ENCODE assay signal across 24 cellular contexts in the genomic region with DNA sequence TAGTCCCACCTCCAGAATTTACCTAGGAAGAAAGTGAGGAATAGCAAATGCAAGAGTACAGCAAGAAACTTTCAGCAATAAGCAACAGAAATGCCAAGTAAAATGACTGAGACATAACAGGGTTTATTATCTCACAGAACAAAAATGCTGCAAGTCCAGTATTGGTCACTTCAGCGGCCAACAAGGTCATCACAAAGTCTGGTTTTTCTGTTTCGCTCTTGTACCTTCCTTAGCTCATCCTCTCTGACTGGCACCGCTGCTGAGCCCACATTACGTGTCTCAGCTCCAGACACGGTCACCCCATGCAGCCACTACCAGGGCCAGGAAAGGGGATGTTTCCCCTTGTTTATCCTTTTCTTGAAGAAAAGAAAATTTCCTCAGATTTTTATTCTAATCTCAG.
"Had no signal": no experiment of that assay in that cellular context is flagged by ENCODE, and none has a peak within 500 bp of the region (broad histone marks: within the 10 kb centered on the region; RNA-seq: fewer than 3 reads in every experiment).

No MANE protein-coding gene starts in this region.

- H3K9me3 Mint-ChIP-seq: activated CD4-positive, alpha-beta T cell treated with anti-CD3 and anti-CD28 coated beads, Interleukin-2, amount 10 ng/mL, durations not matched to agents 24 days and 14 days; activated naive CD4-positive, alpha-beta T cell treated with anti-CD3 and anti-CD28 coated beads, Interleukin-2, amount 50 U/mL, for 72 hours; activated naive CD8-positive, alpha-beta T cell treated with anti-CD3 and anti-CD28 coated beads, Interleukin-2, amount 50 U/mL, for 24 hours; activated T-cell treated with anti-CD3 and anti-CD28 coated beads, Interleukin-2, amount 50 U/mL, for 24 hours; activated T-helper 1 cell treated with anti-CD3 and anti-CD28 coated beads, Interleukin-12 subunit alpha, Interleukin-12 subunit beta, Interleukin-2, Interleukin-4 antibody, amounts not matched to agents 30 ng/mL and 10 ng/mL and 1 ng/mL, durations not matched to agents 14 hours and 24 hours and 36 hours; brain; central memory CD8-positive, alpha-beta T cell had no signal

- H3K27ac Mint-ChIP-seq: activated CD4-positive, alpha-beta T cell treated with anti-CD3 and anti-CD28 coated beads, Interleukin-2, amount 10 ng/mL, durations not matched to agents 24 days and 14 days; activated CD8-positive, alpha-beta memory T cell treated with anti-CD3 and anti-CD28 coated beads, Interleukin-2, amount 10 ng/mL, durations not matched to agents 7 days and 5 days; activated naive CD4-positive, alpha-beta T cell treated with anti-CD3 and anti-CD28 coated beads, Interleukin-2, amount 50 U/mL, for 72 hours; activated naive CD8-positive, alpha-beta T cell treated with anti-CD3 and anti-CD28 coated beads, Interleukin-2, amount 50 U/mL, for 24 hours; activated T-cell treated with anti-CD3 and anti-CD28 coated beads, Interleukin-2, amount 50 U/mL, for 24 hours; activated T-helper 1 cell treated with anti-CD3 and anti-CD28 coated beads, Interleukin-12 subunit alpha, Interleukin-12 subunit beta, Interleukin-2, Interleukin-4 antibody, amounts not matched to agents 30 ng/mL and 10 ng/mL and 1 ng/mL, durations not matched to agents 14 hours and 24 hours and 36 hours; brain; T-helper 17 cell; WTC11 had no signal

- ATAC-seq: activated CD8-positive, alpha-beta memory T cell treated with anti-CD3 and anti-CD28 coated beads, Interleukin-2, amount 10 ng/mL, durations not matched to agents 7 days and 5 days; activated naive CD4-positive, alpha-beta T cell treated with anti-CD3 and anti-CD28 coated beads, Interleukin-2, amount 50 U/mL, for 72 hours; activated naive CD8-positive, alpha-beta T cell treated with anti-CD3 and anti-CD28 coated beads, Interleukin-2, amount 50 U/mL, for 24 hours; PC-3; T-helper 17 cell; WTC11 had no signal

- H3K4me1 Mint-ChIP-seq: activated CD4-positive, alpha-beta T cell treated with anti-CD3 and anti-CD28 coated beads, Interleukin-2, amount 10 ng/mL, durations not matched to agents 24 days and 14 days; activated CD8-positive, alpha-beta memory T cell treated with anti-CD3 and anti-CD28 coated beads, Interleukin-2, amount 10 ng/mL, durations not matched to agents 7 days and 5 days; activated naive CD8-positive, alpha-beta T cell treated with anti-CD3 and anti-CD28 coated beads, Interleukin-2, amount 50 U/mL, for 24 hours; brain; central memory CD8-positive, alpha-beta T cell; T-helper 17 cell had no signal

- H3K4me3 Mint-ChIP-seq: activated CD4-positive, alpha-beta T cell treated with anti-CD3 and anti-CD28 coated beads, Interleukin-2, amount 10 ng/mL, durations not matched to agents 24 days and 14 days; activated CD8-positive, alpha-beta memory T cell treated with anti-CD3 and anti-CD28 coated beads, Interleukin-2, amount 10 ng/mL, durations not matched to agents 7 days and 5 days; activated naive CD8-positive, alpha-beta T cell treated with anti-CD3 and anti-CD28 coated beads, Interleukin-2, amount 50 U/mL, for 24 hours; activated T-cell treated with anti-CD3 and anti-CD28 coated beads, Interleukin-2, amount 50 U/mL, for 24 hours; activated T-helper 1 cell treated with anti-CD3 and anti-CD28 coated beads, Interleukin-12 subunit alpha, Interleukin-12 subunit beta, Interleukin-2, Interleukin-4 antibody, amounts not matched to agents 30 ng/mL and 10 ng/mL and 1 ng/mL, durations not matched to agents 14 hours and 24 hours and 36 hours; brain; central memory CD8-positive, alpha-beta T cell; T-helper 17 cell; WTC11 had no signal

- DNase-seq: activated CD4-positive, alpha-beta T cell treated with anti-CD3 and anti-CD28 coated beads for 1 hour; activated CD4-positive, alpha-beta T cell treated with anti-CD3 and anti-CD28 coated beads, Interleukin-2, amount 10 ng/mL, durations not matched to agents 24 days and 14 days; activated CD4-positive, alpha-beta T cell treated with anti-CD3 and anti-CD28 coated beads, Interleukin-2, amount 50 U/mL, for 48 hours; activated CD8-positive, alpha-beta memory T cell treated with anti-CD3 and anti-CD28 coated beads, Interleukin-2, amount 10 ng/mL, durations not matched to agents 7 days and 5 days; activated effector memory CD4-positive, alpha-beta T cell treated with Interleukin-2 at 50 U/mL for 16 hours; activated naive CD4-positive, alpha-beta T cell; activated naive CD8-positive, alpha-beta T cell treated with anti-CD3 and anti-CD28 coated beads, Interleukin-2, amount 50 U/mL, for 24 hours; activated T-cell treated with anti-CD3 and anti-CD28 coated beads, Interleukin-2, amount 50 U/mL, for 24 hours; amniotic stem cell; NCI-H1048; NCI-H146; NCI-H187 treated with DMSO at 0.1 percent for 48 hours; NCI-H2081 treated with DMSO at 0.1 percent for 48 hours; NCI-H446; NCI-H524; PC-3; SIG-M5; T-helper 17 cell; T-helper 9 cell had no signal

- H3K36me3 Mint-ChIP-seq: activated CD8-positive, alpha-beta memory T cell treated with anti-CD3 and anti-CD28 coated beads, Interleukin-2, amount 10 ng/mL, durations not matched to agents 7 days and 5 days; activated naive CD4-positive, alpha-beta T cell treated with anti-CD3 and anti-CD28 coated beads, Interleukin-2, amount 50 U/mL, for 72 hours; brain; WTC11 had no signal
